22 cellular contexts compared by ENCODE assay signal in the genomic region with DNA sequence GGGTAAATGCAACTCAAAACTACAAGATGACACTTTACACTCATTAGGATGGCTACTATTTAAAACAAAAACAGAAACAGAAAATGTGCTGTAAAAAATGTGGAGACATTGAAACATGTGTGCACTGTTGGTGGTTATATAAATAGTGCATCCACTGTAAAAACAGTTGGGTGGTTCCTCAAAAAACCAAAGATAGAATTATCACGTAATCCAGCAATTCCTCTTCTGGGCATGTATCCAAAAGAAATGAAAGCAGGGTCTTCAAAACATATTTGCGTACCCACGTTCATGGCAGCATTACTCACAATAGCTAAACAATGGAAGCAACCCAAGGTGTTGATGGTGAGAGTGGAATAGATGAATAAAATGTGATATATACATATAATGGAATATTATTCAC.
DNase-seq lines count a peak whose midpoint lies in the region; ATAC-seq and TF ChIP-seq lines count a peak whose summit lies in the region.
"Had no signal": no experiment of that assay in that cellular context is flagged by ENCODE, and none has a peak within 500 bp of the region (broad histone marks: within the 10 kb centered on the region; RNA-seq: fewer than 3 reads in every experiment).

No MANE protein-coding gene starts in this region.

- in situ Hi-C loops in astrocyte of the spinal cord (cut with HindIII; ENCODE audit: low sequenced_read_pairs): no loop called here

- no peaks in the 10 kb centered on the region for H3K36me3 ChIP-seq in right atrium auricular region

- H3K4me1 ChIP-seq in right atrium auricular region: no peaks in the 10 kb centered on the region

- H3K27ac ChIP-seq in right atrium auricular region: no peak overlapping the region

- no peak for ATAC-seq in HG02840 (IDR thresholded peaks at IDR 0.05; ENCODE audit: low FRiP score, unreplicated experiment)
- ATAC-seq: PC-3, SK-N-SH treated with all-trans-retinoic acid at 6 μM for 48 hours, T-cell had no signal

- H3K27me3 ChIP-seq in right atrium auricular region: no peaks in the 10 kb centered on the region

- TF ChIP-seq CTCF in astrocyte of the spinal cord (IDR thresholded peaks at IDR 0.05; ENCODE audit: low read depth, low read length) (no peak), right atrium auricular region (IDR thresholded peaks at IDR 0.05) (no peak), GM10266 (IDR thresholded peaks at IDR 0.05; ENCODE audit: control insufficient read depth, insufficient read depth, low read depth, missing control alignments) (no peak)

- H3K9me3 ChIP-seq in right atrium auricular region: no peaks in the 10 kb centered on the region

- H3K4me3 ChIP-seq in astrocyte of the spinal cord (ENCODE audit: low read depth, low read length): no peak overlapping the region
- H3K4me3 ChIP-seq in right atrium auricular region: no peak overlapping the region

- DNase-seq in NCI-H345 (lab: John Stamatoyannopoulos, UW) (peak; percentile 48), NCI-H748 (lab: John Stamatoyannopoulos, UW; ENCODE audit: unreplicated experiment) (peak; percentile 88), astrocyte of the spinal cord (ENCODE audit: low read depth, low spot score) (peak; percentile 33), smooth muscle cell of the brain vasculature (ENCODE audit: low read depth, low spot score) (peak; percentile 79), right atrium auricular region (ENCODE audit: low spot score) (no peak), GM10266 (ENCODE audit: extremely low spot score) (no peak)
- DNase-seq: ACHN; C1 segment of cervical spinal cord; DMS79; H7; HFFc6; NCI-H1436 treated with DMSO at 0.1 percent for 48 hours; NCI-H2029; NCI-H2171; NCI-H510A treated with DMSO at 0.1 percent for 48 hours; NK-92 treated with Interleukin-12 subunit alpha and Interleukin-12 subunit beta, amount 100 ng/mL, for 24 hours; PC-3; RPMI8226; SIG-M5; T-cell had no signal

Comparison
In these comparisons a context has a peak if more than half of its experiments do, and no peak if none do; other contexts are left out.
1. DNase-seq: peak in NCI-H345 (single experiment), NCI-H748 (single experiment), astrocyte of the spinal cord (single experiment) and smooth muscle cell of the brain vasculature (single experiment); none in right atrium auricular region (single experiment) and GM10266 (single experiment).